Comparison of ENCODE assay signal across 17 cellular contexts in genomic region chr9:18071651-18072060, GRCh38.
DNase-seq lines count a peak whose midpoint lies in the region; ATAC-seq and TF ChIP-seq lines count a peak whose summit lies in the region.
"Had no signal": no experiment of that assay in that cellular context is flagged by ENCODE, and none has a peak within 500 bp of the region (broad histone marks: within the 10 kb centered on the region; RNA-seq: fewer than 3 reads in every experiment).

No MANE protein-coding gene starts in this region.

- no peaks in the 10 kb centered on the region for H3K79me2 ChIP-seq in fibroblast of lung (ENCODE audit: control insufficient read depth, insufficient read depth, low read length)
- H3K79me2 ChIP-seq: hepatocyte had no signal

- TF ChIP-seq CTCF in fibroblast of lung (conservative IDR thresholded peaks at IDR 0.05 in 1 of 2, IDR thresholded peaks at IDR 0.05 in 1 of 2; ENCODE audit: low read depth in 1 of 2, low read length in 2 of 2): no peak

- H3K27ac ChIP-seq in fibroblast of lung (ENCODE audit: insufficient read depth, low read length): no peak overlapping the region
- H3K27ac ChIP-seq: hepatocyte, Peyer's patch had no signal

- no peaks in the 10 kb centered on the region for H3K4me1 ChIP-seq in fibroblast of lung (ENCODE audit: control insufficient read depth, extremely low read depth, insufficient read depth, low read length)
- H3K4me1 ChIP-seq: Caco-2 had no signal

- H4K20me1 ChIP-seq in fibroblast of lung (ENCODE audit: control insufficient read depth, extremely low read depth, insufficient read depth, low read length): no peaks in the 10 kb centered on the region

- no peak overlapping the region for H3K4me3 ChIP-seq in fibroblast of lung (replicated peaks in 1 of 4; ENCODE audit: control extremely low read depth in 1 of 4, insufficient read depth in 1 of 4, low read depth in 3 of 4, low read length in 4 of 4)
- H3K4me3 ChIP-seq: hepatocyte, Peyer's patch had no signal

- no peak overlapping the region for H3K9ac ChIP-seq in fibroblast of lung (ENCODE audit: insufficient read depth, low read length)

- ATAC-seq in HG02798 (IDR thresholded peaks at IDR 0.05; ENCODE audit: poor library complexity, unreplicated experiment) (no peak), HG03045 (IDR thresholded peaks at IDR 0.05; ENCODE audit: unreplicated experiment) (no peak)
- ATAC-seq: left colon had no signal

- DNase-seq in EH (ENCODE audit: low read depth): peak; percentile 70
- DNase-seq in LHCN-M2 (ENCODE audit: low read depth): peak; percentile 57
- DNase-seq in fibroblast of lung (ENCODE audit: low read depth in 2 of 2): peak; percentile 10 to 25
- peak; percentile 2 for DNase-seq in kidney tubule cell (ENCODE audit: low spot score)
- DNase-seq in NCI-H2196 treated with DMSO at 0.1 percent for 48 hours (lab: John Stamatoyannopoulos, UW; ENCODE audit: unreplicated experiment): no peak
- no peak for DNase-seq in NCI-H2029 (lab: John Stamatoyannopoulos, UW)
- DNase-seq: activated CD4-positive, alpha-beta T cell treated with anti-CD3 and anti-CD28 coated beads, Interleukin-2, amount 50 U/mL, for 1 hour; Caco-2; GDM1; left colon; NCI-H2171; NCI-H774; occipital lobe; Peyer's patch had no signal

- no peak overlapping the region for H3K4me2 ChIP-seq in fibroblast of lung (ENCODE audit: extremely low read depth, insufficient read depth, low read length)
- H3K4me2 ChIP-seq: hepatocyte had no signal

- H3K27me3 ChIP-seq in fibroblast of lung (ENCODE audit: control insufficient read depth, insufficient read depth, low read length): no peaks in the 10 kb centered on the region
- H3K27me3 ChIP-seq: hepatocyte, Peyer's patch had no signal

- H3K36me3 ChIP-seq in fibroblast of lung (ENCODE audit: control insufficient read depth, insufficient read depth, low read length): no peaks in the 10 kb centered on the region
- H3K36me3 ChIP-seq: Peyer's patch had no signal

- H3K9me3 ChIP-seq in fibroblast of lung (ENCODE audit: control insufficient read depth, insufficient read depth, low read depth, low read length): no peaks in the 10 kb centered on the region
- H3K9me3 ChIP-seq: Caco-2, Peyer's patch had no signal

- no peak overlapping the region for H2AFZ ChIP-seq in fibroblast of lung (ENCODE audit: low read length)
- H2AFZ ChIP-seq: hepatocyte had no signal

Comparison
In these comparisons a context has a peak if more than half of its experiments do, and no peak if none do; other contexts are left out.
1. DNase-seq: peak in EH (single experiment), LHCN-M2 (single experiment), fibroblast of lung (2 of 2) and kidney tubule cell (single experiment); none in NCI-H2196 treated with DMSO at 0.1 percent for 48 hours (single experiment) and NCI-H2029 (single experiment).